In genomic region chr13:29077051-29077813, GRCh38 we compare ENCODE assay signal across 18 cellular contexts.
"Had no signal": no experiment of that assay in that cellular context is flagged by ENCODE, and none has a peak within 500 bp of the region (broad histone marks: within the 10 kb centered on the region; RNA-seq: fewer than 3 reads in every experiment).

No MANE protein-coding gene starts in this region.

- FAIRE-seq: bronchial epithelial cell had no signal

- DNase-seq: activated CD4-positive, alpha-beta T cell treated with anti-CD3 and anti-CD28 coated beads, Interleukin-2, amount 50 U/mL, for 4 hours; activated CD8-positive, alpha-beta memory T cell treated with anti-CD3 and anti-CD28 coated beads for 24 hours; activated CD8-positive, alpha-beta memory T cell treated with anti-CD3 and anti-CD28 coated beads, Interleukin-2, amount 50 U/mL, for 4 hours; activated effector memory CD4-positive, alpha-beta T cell treated with anti-CD3 and anti-CD28 coated beads, Interleukin-2, amount 50 U/mL, for 16 hours; activated naive CD4-positive, alpha-beta T cell treated with anti-CD3 and anti-CD28 coated beads, Interleukin-2, amount 10 ng/mL, durations not matched to agents 7 days and 5 days; activated T-cell treated with anti-CD3 and anti-CD28 coated beads, Interleukin-2, amount 50 U/mL, for 4 hours; amygdala; foreskin keratinocyte; left lung; psoas muscle; right lobe of liver; stimulated activated CD4-positive, alpha-beta T cell treated with anti-CD3 and anti-CD28 coated beads, Interleukin-1b, Interleukin-23, amount 100 ng/mL, for 48 hours; substantia nigra; T-helper 1 cell; T-helper 9 cell; thyroid gland had no signal

- ATAC-seq: activated T-cell treated with anti-CD3 and anti-CD28 coated beads, Interleukin-2, amount 50 U/mL, for 4 hours; foreskin keratinocyte; left lung; natural killer cell treated with Interleukin-12 subunit alpha and Interleukin-12 subunit beta and Interleukin-15 and Interleukin-18, amount 100 ng/mL, for 72 hours; psoas muscle; right lobe of liver had no signal
